ENCODE assay signal across 34 cellular contexts in the genomic region with DNA sequence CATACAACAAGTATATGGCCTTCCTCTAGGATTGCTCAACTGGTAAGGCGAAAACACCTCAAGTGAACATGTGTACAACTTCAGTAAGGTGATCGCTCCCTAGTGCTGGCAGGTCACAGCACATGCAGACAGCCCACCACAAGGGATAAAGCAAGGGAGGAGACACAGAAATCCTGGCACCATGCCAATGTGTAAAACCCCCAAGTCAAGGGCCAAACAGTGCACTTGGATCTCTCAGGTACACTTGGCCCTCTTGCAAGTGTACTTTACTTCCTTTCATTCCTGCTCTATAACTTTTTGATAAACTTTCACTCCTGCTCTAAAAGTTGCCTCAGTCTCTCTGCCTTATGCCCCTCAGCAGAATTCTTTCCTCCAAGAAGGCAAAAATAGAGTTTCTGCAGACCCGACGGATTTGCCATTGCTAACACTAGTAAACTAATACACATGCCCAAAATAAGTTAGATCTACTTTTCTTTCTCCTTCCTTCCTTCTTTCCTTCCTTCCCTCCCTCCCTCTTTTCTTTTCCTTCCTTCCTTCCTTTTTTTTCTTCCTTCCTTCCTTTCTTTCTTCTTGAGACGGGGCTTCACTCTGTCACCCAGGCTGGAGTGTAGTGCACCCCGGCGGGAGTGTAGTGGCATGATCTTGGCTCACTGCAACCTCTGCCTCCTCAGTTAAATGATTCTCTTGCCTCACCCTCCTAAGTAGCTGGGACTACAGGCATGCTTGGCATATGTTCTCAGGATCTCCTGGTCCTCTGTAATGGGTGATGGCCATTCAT. TPM values are rescaled to one million over a fixed set of nuclear protein-coding genes. Genes with fewer than 3 reads are reported as not detected.
DNase-seq lines count a peak whose midpoint lies in the region; ATAC-seq, FAIRE-seq and TF ChIP-seq lines count a peak whose summit lies in the region.
"Had no signal": no experiment of that assay in that cellular context is flagged by ENCODE, and none has a peak within 500 bp of the region (broad histone marks: within the 10 kb centered on the region; RNA-seq: fewer than 3 reads in every experiment).

No MANE protein-coding gene starts in this region.

- no peaks in the 10 kb centered on the region for H3K36me3 Mint-ChIP-seq in glutamatergic neuron (ENCODE audit: unreplicated experiment)
- H3K36me3 Mint-ChIP-seq in activated T-helper 1 cell treated with anti-CD3 and anti-CD28 coated beads, Interleukin-12 subunit alpha, Interleukin-12 subunit beta, Interleukin-2, Interleukin-4 antibody, amounts not matched to agents 30 ng/mL and 10 ng/mL and 1 ng/mL, durations not matched to agents 14 hours and 24 hours and 36 hours (ENCODE audit: low read depth): peaks cover 16% of the 10 kb centered on the region

- no peak for TF ChIP-seq RAD21 in H1 (IDR thresholded peaks at IDR 0.05 in 1 of 2, conservative IDR thresholded peaks at IDR 0.05 in 1 of 2; ENCODE audit: low read depth in 2 of 2, low read length in 2 of 2)

- H2BK120ac ChIP-seq in H1 (replicated peaks; ENCODE audit: low read depth, low read length): no peak overlapping the region

- no peak overlapping the region for H3K27ac Mint-ChIP-seq in glutamatergic neuron (ENCODE audit: unreplicated experiment)
- no peak overlapping the region for H3K27ac Mint-ChIP-seq in activated T-helper 1 cell treated with anti-CD3 and anti-CD28 coated beads, Interleukin-12 subunit alpha, Interleukin-12 subunit beta, Interleukin-2, Interleukin-4 antibody, amounts not matched to agents 30 ng/mL and 10 ng/mL and 1 ng/mL, durations not matched to agents 14 hours and 24 hours and 36 hours
- H3K27ac Mint-ChIP-seq: nephron had no signal

- H3K56ac ChIP-seq in H1 (replicated peaks; ENCODE audit: insufficient read length, low read depth, low read length): no peak overlapping the region

- H2BK5ac ChIP-seq in H1 (ENCODE audit: low read depth, low read length): no peak overlapping the region

- no peak for TF ChIP-seq EP300 in H1 (IDR thresholded peaks at IDR 0.05; ENCODE audit: borderline replicate concordance in 1 of 2, low read depth in 2 of 2, low read length in 2 of 2)

- no peak for TF ChIP-seq POLR2A in H1 (IDR thresholded peaks at IDR 0.05; ENCODE audit: control extremely low read depth in 1 of 2, low read depth in 2 of 2, low read length in 2 of 2)

- WGBS in H1 (ENCODE audit: extremely low coverage in 1 of 2, insufficient coverage in 1 of 2, insufficient read length in 1 of 2, insufficient replicate concordance in 2 of 2, low coverage in 1 of 2, low lambda C conversion rate in 2 of 2, missing lambda C conversion rate in 1 of 2), 2 experiments: 90% methylated on average over 7 of the region's 7 CpGs; no CpG with 5 or more reads in 1 of the 2 experiments

- no peak for FAIRE-seq in H1 (lab: Jason Lieb, UNC)
- FAIRE-seq: G401.6, pancreas, TTC549 had no signal

- intact Hi-C loops in Right ventricle myocardium superior (cut with DNase I): no loop called here
- intact Hi-C loops in left ventricle myocardium superior (cut with micrococcal nuclease): no loop called here
- intact Hi-C loops in activated T-helper 1 cell treated with anti-CD3 and anti-CD28 coated beads, Interleukin-12 subunit alpha, Interleukin-12 subunit beta, Interleukin-2, Interleukin-4 antibody, amounts not matched to agents 30 ng/mL and 10 ng/mL and 1 ng/mL, durations not matched to agents 14 hours and 24 hours and 36 hours (cut with micrococcal nuclease): no loop called here

- H3K4me1 Mint-ChIP-seq in glutamatergic neuron (ENCODE audit: low read depth, unreplicated experiment): peaks cover 21% of the 10 kb centered on the region
- peaks cover 54% of the 10 kb centered on the region for H3K4me1 Mint-ChIP-seq in activated T-helper 1 cell treated with anti-CD3 and anti-CD28 coated beads, Interleukin-12 subunit alpha, Interleukin-12 subunit beta, Interleukin-2, Interleukin-4 antibody, amounts not matched to agents 30 ng/mL and 10 ng/mL and 1 ng/mL, durations not matched to agents 14 hours and 24 hours and 36 hours (ENCODE audit: low read depth)

- no peak overlapping the region for H3K18ac ChIP-seq in H1 (ENCODE audit: extremely low read depth, low read length)

- no peak overlapping the region for H4K5ac ChIP-seq in H1 (ENCODE audit: insufficient read length, low read depth, low read length)

- H2AFZ ChIP-seq in Karpas-422 (ENCODE audit: low read length) (no peak overlapping the region), H1 (ENCODE audit: low read length) (no peak overlapping the region)
- H2AFZ ChIP-seq: hepatocyte had no signal

- H3K79me2 ChIP-seq in Karpas-422 (ENCODE audit: low read length) (peaks cover 3% of the 10 kb centered on the region; the same call in 1 of the 2 replicates), H1 (ENCODE audit: control insufficient read depth in 1 of 2, insufficient read depth in 2 of 2, low read length in 2 of 2) (no peaks in the 10 kb centered on the region)

- H3K9me3 ChIP-seq in Karpas-422 (ENCODE audit: low read length) (no peaks in the 10 kb centered on the region), H1 (ENCODE audit: insufficient read depth in 2 of 2, low read depth in 1 of 2, low read length in 1 of 2) (no peaks in the 10 kb centered on the region)
- H3K9me3 ChIP-seq: colonic mucosa, esophagus muscularis mucosa, pancreas, thoracic aorta, uterus had no signal

- H2BK12ac ChIP-seq in H1 (ENCODE audit: low read depth, low read length): 0 out of 2 replicates have a peak overlapping the region, but pooled peaks have one; percentile 19

- no peak overlapping the region for H3K14ac ChIP-seq in H1 (ENCODE audit: insufficient read length)

- no peak overlapping the region for H2BK20ac ChIP-seq in H1 (ENCODE audit: low read length)

- no peaks in the 10 kb centered on the region for H4K20me1 ChIP-seq in Karpas-422 (ENCODE audit: insufficient read depth, low read depth, low read length)
- no peaks in the 10 kb centered on the region for H4K20me1 ChIP-seq in H1 (replicated peaks in 1 of 2; ENCODE audit: control insufficient read depth in 1 of 2, insufficient read depth in 2 of 2, low read length in 2 of 2)

- H3K9me2 ChIP-seq in Karpas-422 (replicated peaks; ENCODE audit: insufficient read depth, low read length): no peaks in the 10 kb centered on the region

- H2BK15ac ChIP-seq in H1 (ENCODE audit: low read length): no peak overlapping the region

- H3K4me3 Mint-ChIP-seq in glutamatergic neuron (ENCODE audit: unreplicated experiment): no peak overlapping the region
- H3K4me3 Mint-ChIP-seq in activated T-helper 1 cell treated with anti-CD3 and anti-CD28 coated beads, Interleukin-12 subunit alpha, Interleukin-12 subunit beta, Interleukin-2, Interleukin-4 antibody, amounts not matched to agents 30 ng/mL and 10 ng/mL and 1 ng/mL, durations not matched to agents 14 hours and 24 hours and 36 hours: no peak overlapping the region
- H3K4me3 Mint-ChIP-seq: immature natural killer cell, nephron had no signal

- H3K4ac ChIP-seq in H1 (replicated peaks; ENCODE audit: insufficient read length, low read depth, low read length): no peak overlapping the region

- H3K4me3 ChIP-seq in Karpas-422 (ENCODE audit: low read length) (no peak overlapping the region), H1 (ENCODE audit: extremely low read depth in 1 of 4, insufficient read depth in 2 of 4, low read depth in 3 of 4, low read length in 4 of 4) (no peak overlapping the region)
- H3K4me3 ChIP-seq: colonic mucosa, esophagus muscularis mucosa, hepatocyte, pancreas, thoracic aorta, uterus had no signal

- POLR2A ChIA-PET in H1 (lab: Charles Lee; ENCODE audit: partially characterized antibody): no interaction called here

- H3K23ac ChIP-seq in H1 (ENCODE audit: insufficient read length): no peak overlapping the region

- H3K27me3 Mint-ChIP-seq in glutamatergic neuron (ENCODE audit: unreplicated experiment): peaks cover 4% of the 10 kb centered on the region
- no peaks in the 10 kb centered on the region for H3K27me3 Mint-ChIP-seq in activated T-helper 1 cell treated with anti-CD3 and anti-CD28 coated beads, Interleukin-12 subunit alpha, Interleukin-12 subunit beta, Interleukin-2, Interleukin-4 antibody, amounts not matched to agents 30 ng/mL and 10 ng/mL and 1 ng/mL, durations not matched to agents 14 hours and 24 hours and 36 hours (ENCODE audit: insufficient read depth)
- H3K27me3 Mint-ChIP-seq: CD4-positive, alpha-beta memory T cell had no signal

- H3K23me2 ChIP-seq in H1 (ENCODE audit: low read depth, low read length): no peaks in the 10 kb centered on the region

- H3K36me3 ChIP-seq in Karpas-422 (ENCODE audit: insufficient read depth, low read length) (no peaks in the 10 kb centered on the region), H1 (ENCODE audit: control insufficient read depth in 2 of 4, insufficient read depth in 4 of 4, low read length in 3 of 4) (no peaks in the 10 kb centered on the region)
- H3K36me3 ChIP-seq: colonic mucosa, esophagus muscularis mucosa, pancreas, thoracic aorta, uterus had no signal

- no peak overlapping the region for H3K27ac ChIP-seq in Karpas-422 (ENCODE audit: low read length)
- no peak overlapping the region for H3K27ac ChIP-seq in H1 (ENCODE audit: low read depth, low read length)
- H3K27ac ChIP-seq: colonic mucosa, esophagus muscularis mucosa, hepatocyte, pancreas, thoracic aorta, uterus had no signal

- H2AK5ac ChIP-seq in H1 (ENCODE audit: low read depth, low read length): no peak overlapping the region

- peaks cover 34% of the 10 kb centered on the region for H3K4me1 ChIP-seq in Karpas-422 (ENCODE audit: low read length)
- peaks cover 0 to 5% (median 3%) of the 10 kb centered on the region in 4 experiments; a peak in 4 of 7 replicates for H3K4me1 ChIP-seq in H1 (replicated peaks in 1 of 4; ENCODE audit: control insufficient read depth in 3 of 4, insufficient read depth in 4 of 4, low read length in 3 of 4)
- H3K4me1 ChIP-seq: uterus had no signal

- no peak overlapping the region; the same call in 1 of the 2 replicates for H4K8ac ChIP-seq in H1 (ENCODE audit: extremely low read depth, insufficient read depth, low read length)

- H3K9ac ChIP-seq in Karpas-422 (ENCODE audit: low read length) (no peak overlapping the region), H1 (replicated peaks in 1 of 4; ENCODE audit: extremely low read depth in 1 of 4, low read depth in 3 of 4, low read length in 3 of 4) (no peak overlapping the region)

- H3K9me3 Mint-ChIP-seq in glutamatergic neuron (ENCODE audit: unreplicated experiment): peaks cover under 1% of the 10 kb centered on the region
- no peaks in the 10 kb centered on the region for H3K9me3 Mint-ChIP-seq in activated T-helper 1 cell treated with anti-CD3 and anti-CD28 coated beads, Interleukin-12 subunit alpha, Interleukin-12 subunit beta, Interleukin-2, Interleukin-4 antibody, amounts not matched to agents 30 ng/mL and 10 ng/mL and 1 ng/mL, durations not matched to agents 14 hours and 24 hours and 36 hours
- H3K9me3 Mint-ChIP-seq: CD4-positive, alpha-beta memory T cell; immature natural killer cell; nephron had no signal

- H3K79me1 ChIP-seq in H1 (ENCODE audit: low read depth, low read length): no peaks in the 10 kb centered on the region

- H3K27me3 ChIP-seq in Karpas-422 (ENCODE audit: low read length) (no peaks in the 10 kb centered on the region), H1 (replicated peaks in 1 of 4; ENCODE audit: control insufficient read depth in 3 of 4, extremely low read depth in 1 of 4, insufficient read depth in 3 of 4, low read length in 3 of 4) (no peaks in the 10 kb centered on the region)
- H3K27me3 ChIP-seq: colonic mucosa, esophagus muscularis mucosa, hepatocyte, pancreas, uterus had no signal

- DNase-seq in Right ventricle myocardium superior (no peak), left ventricle myocardium superior (no peak), Karpas-422 (peak; percentile 43), H1 (ENCODE audit: low read depth in 1 of 2, low spot score in 2 of 2) (no peak), glutamatergic neuron (no peak)
- DNase-seq in stimulated activated CD4-positive, alpha-beta T cell treated with anti-CD3 and anti-CD28 coated beads, Interleukin-1b, Interleukin-23, amount 100 ng/mL, for 48 hours: no peak
- no peak for DNase-seq in activated T-helper 1 cell treated with anti-CD3 and anti-CD28 coated beads, Interleukin-12 subunit alpha, Interleukin-12 subunit beta, Interleukin-2, Interleukin-4 antibody, amounts not matched to agents 30 ng/mL and 10 ng/mL and 1 ng/mL, durations not matched to agents 14 hours and 24 hours and 36 hours (ENCODE audit: low spot score)
- DNase-seq: activated CD4-positive, CD25-positive, alpha-beta regulatory T cell treated with anti-CD3 and anti-CD28 coated beads, Interleukin-2, amount 50 U/mL, for 72 hours; activated CD8-positive, alpha-beta memory T cell treated with anti-CD3 and anti-CD28 coated beads for 24 hours; activated naive CD4-positive, alpha-beta T cell; activated T-cell treated with anti-CD3 and anti-CD28 coated beads, Interleukin-2, amount 50 U/mL, for 1 hour; anterior cingulate cortex; CD4-positive, alpha-beta memory T cell; colonic mucosa; DMS153; foreskin melanocyte; immature natural killer cell; KG1; midbrain; NCI-H2171 treated with DMSO at 0.1 percent for 48 hours; NCI-H526; pancreas; right cardiac atrium; stimulated activated CD4-positive, alpha-beta T cell treated with anti-CD3 and anti-CD28 coated beads, Interleukin-12 subunit alpha, Interleukin-12 subunit beta, amount 100 ng/mL, for 4 hours; stimulated activated CD4-positive, alpha-beta T cell treated with anti-CD3 and anti-CD28 coated beads, Interleukin-4, amount 100 ng/mL, for 4 hours; stimulated activated naive CD8-positive, alpha-beta T cell treated with anti-CD3 and anti-CD28 coated beads, Interleukin-15, Interleukin-2, amounts not matched to agents 100 U/mL and 50 U/mL, for 24 hours; SW 1271; uterus had no signal

- TF ChIP-seq CTCF in H1 (IDR thresholded peaks at IDR 0.05; ENCODE audit: control extremely low read depth in 1 of 3, insufficient read depth in 1 of 3, low read depth in 1 of 3, low read length in 3 of 3) (no peak), glutamatergic neuron (IDR thresholded peaks at IDR 0.05; ENCODE audit: partially characterized antibody, unreplicated experiment) (no peak)

- ATAC-seq in Right ventricle myocardium superior (ENCODE audit: poor library complexity) (peak; percentile 34), left ventricle myocardium superior (no peak)
- ATAC-seq: pancreas; right cardiac atrium; stimulated activated naive CD8-positive, alpha-beta T cell treated with anti-CD3 and anti-CD28 coated beads, Interleukin-15, Interleukin-2, amounts not matched to agents 100 U/mL and 50 U/mL, for 24 hours had no signal

- CTCF ChIA-PET in H1 (lab: Charles Lee; ENCODE audit: partially characterized antibody): interaction anchor here (3.0 kb wide), 1 partner anchor 60 kb away, joined by 9 read pairs; no protein-coding TSS in a partner anchor

- no peak overlapping the region for H4K91ac ChIP-seq in H1 (replicated peaks; ENCODE audit: insufficient read length, low read length)

- H3K4me2 ChIP-seq in Karpas-422 (ENCODE audit: low read depth, low read length, poor library complexity, severe bottlenecking): no peak overlapping the region
- H3K4me2 ChIP-seq in H1 (ENCODE audit: insufficient read depth in 1 of 2, low read depth in 2 of 2, low read length in 2 of 2): no peak overlapping the region
- H3K4me2 ChIP-seq: hepatocyte had no signal

RNA-seq across cellular contexts. Expression of gene LNPEP, which starts 6.8 kb away (rescaled TPM):
- total RNA-seq in Right ventricle myocardium superior: 44.4 TPM
- total RNA-seq in left ventricle myocardium superior: 53.0 TPM
- total RNA-seq in Karpas-422 (2014; rRNA removed; shearing (Covaris generic); ENCODE audit: low replicate concordance): 38.2 and 92.3 TPM in 2 replicates
- total RNA-seq in H1 (2021; fragmentation: NEBNext Ultra II Directional; extraction: Animal tissue kit (Norgen Biotek cat#: 25700)): 4.3 and 4.5 TPM in 2 replicates
- 0.96 and 1.8 TPM in 2 replicates for polyA plus RNA-seq in H1 (2011; rRNA removed)
- polyA plus RNA-seq in H1 (2011; cell fraction: cytosol; rRNA removed): 1.6 TPM
- 1.1 TPM for polyA plus RNA-seq in H1 (2011; cell fraction: nucleus; rRNA removed)
- polyA plus RNA-seq in H1 (2012, experiment 1 of 2): 0.79 to 2.2 TPM (median 1.2 TPM) in 4 replicates
- polyA plus RNA-seq in H1 (2012, experiment 2 of 2): 0.16 TPM
- polyA plus RNA-seq in H1 (2013, experiment 1 of 2): 2.8 TPM
- polyA plus RNA-seq in H1 (2013, experiment 2 of 2): 2.1 TPM
- polyA minus RNA-seq in H1 (2011; rRNA and poly(A)+ RNA removed): 9.1 and 12.5 TPM in 2 replicates
- 4.5 TPM for polyA minus RNA-seq in H1 (2011; cell fraction: cytosol; rRNA and poly(A)+ RNA removed)
- polyA minus RNA-seq in H1 (2011; cell fraction: nucleus; rRNA and poly(A)+ RNA removed): 12.2 TPM
- total RNA-seq in glutamatergic neuron (ENCODE audit: unreplicated experiment): 9.3 TPM
- total RNA-seq in activated T-helper 1 cell treated with anti-CD3 and anti-CD28 coated beads, Interleukin-12 subunit alpha, Interleukin-12 subunit beta, Interleukin-2, Interleukin-4 antibody, amounts not matched to agents 30 ng/mL and 10 ng/mL and 1 ng/mL, durations not matched to agents 14 hours and 24 hours and 36 hours: 37.7 and 40.7 TPM in 2 replicates

RNA-seq across cellular contexts. Expression of gene ERAP2, which starts 52.8 kb away (rescaled TPM):
- total RNA-seq in Right ventricle myocardium superior: 5.3 TPM
- total RNA-seq in left ventricle myocardium superior: 6.1 TPM
- total RNA-seq in Karpas-422 (2014; rRNA removed; shearing (Covaris generic); ENCODE audit: low replicate concordance): 33.7 and 60.5 TPM in 2 replicates
- not detected in 2 replicates for total RNA-seq in H1 (2021; fragmentation: NEBNext Ultra II Directional; extraction: Animal tissue kit (Norgen Biotek cat#: 25700))
- polyA plus RNA-seq in H1 (2011; rRNA removed): 0.03 and 0.14 TPM in 2 replicates
- 0.17 TPM for polyA plus RNA-seq in H1 (2011; cell fraction: cytosol; rRNA removed)
- 0.06 TPM for polyA plus RNA-seq in H1 (2011; cell fraction: nucleus; rRNA removed)
- 0.11 to 0.60 TPM (median 0.14 TPM) in 4 replicates for polyA plus RNA-seq in H1 (2012, experiment 1 of 2)
- polyA plus RNA-seq in H1 (2012, experiment 2 of 2): not detected
- 0.14 TPM for polyA plus RNA-seq in H1 (2013, experiment 1 of 2)
- polyA plus RNA-seq in H1 (2013, experiment 2 of 2): 0.18 TPM
- 0.57 and 1.00 TPM in 2 replicates for polyA minus RNA-seq in H1 (2011; rRNA and poly(A)+ RNA removed)
- not detected for polyA minus RNA-seq in H1 (2011; cell fraction: cytosol; rRNA and poly(A)+ RNA removed)
- polyA minus RNA-seq in H1 (2011; cell fraction: nucleus; rRNA and poly(A)+ RNA removed): 1.3 TPM
- not detected for total RNA-seq in glutamatergic neuron (ENCODE audit: unreplicated experiment)
- 52.9 and 54.4 TPM in 2 replicates for total RNA-seq in activated T-helper 1 cell treated with anti-CD3 and anti-CD28 coated beads, Interleukin-12 subunit alpha, Interleukin-12 subunit beta, Interleukin-2, Interleukin-4 antibody, amounts not matched to agents 30 ng/mL and 10 ng/mL and 1 ng/mL, durations not matched to agents 14 hours and 24 hours and 36 hours
